In the genomic region with DNA sequence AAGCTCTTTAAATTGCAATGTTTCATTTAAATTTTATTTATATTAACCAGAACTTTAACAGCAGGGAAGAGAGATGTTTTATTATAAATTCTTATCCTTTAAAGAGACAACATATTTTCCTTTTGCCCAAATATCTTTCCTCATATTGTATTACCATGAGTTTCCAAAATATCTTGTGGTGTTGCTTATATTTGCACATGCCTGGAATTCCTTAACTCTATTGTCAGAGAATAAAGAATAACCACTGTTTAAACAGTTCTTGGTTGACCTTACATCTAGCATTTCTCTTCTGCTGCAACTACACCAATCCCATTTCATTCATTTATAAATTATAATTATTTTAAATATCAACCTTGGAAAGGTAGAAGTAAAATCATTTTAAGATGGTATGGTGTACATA, we compare ENCODE assay signal across 17 cellular contexts.
DNase-seq lines count a peak whose midpoint lies in the region; ATAC-seq, FAIRE-seq and TF ChIP-seq lines count a peak whose summit lies in the region.
"Had no signal": no experiment of that assay in that cellular context is flagged by ENCODE, and none has a peak within 500 bp of the region (broad histone marks: within the 10 kb centered on the region; RNA-seq: fewer than 3 reads in every experiment).

No MANE protein-coding gene starts in this region.

- H3K4me1 ChIP-seq in A549 = peaks cover 26% of the 10 kb centered on the region
- H3K4me1 ChIP-seq: esophagus squamous epithelium, pancreas had no signal

- peak; percentile 74 to 96; a peak in 5 of 6 replicates for ATAC-seq in A549
- no peak for ATAC-seq in HG03521 (IDR thresholded peaks at IDR 0.05; ENCODE audit: unreplicated experiment)

- no peak for TF ChIP-seq POLR2A in A549 (IDR thresholded peaks at IDR 0.05; ENCODE audit: low read length)

- TF ChIP-seq EP300 in A549 (IDR thresholded peaks at IDR 0.05) = peak; percentile 33 to 74; a peak in 2 of 5 replicates

- POLR2A ChIA-PET in A549 (lab: Yijun Ruan, JAX) = interaction anchor here (0.6 to 1.9 kb wide), 3 partner anchors 26 to 526 kb away, joined by 4 to 8 read pairs (median 4); no protein-coding TSS in a partner anchor

- peak in 1 of 2 experiments; percentile 55 for TF ChIP-seq RAD21 in A549 (conservative IDR thresholded peaks at IDR 0.05 in 1 of 2, IDR thresholded peaks at IDR 0.05 in 1 of 2)

- CTCF ChIA-PET in A549 (lab: Yijun Ruan, JAX) = interaction anchor here (0.6 to 1.5 kb wide), 2 partner anchors 73 to 235 kb away, joined by 3 to 5 read pairs; no protein-coding TSS in a partner anchor

- FAIRE-seq in A549 (lab: Jason Lieb, UNC) (no peak), frontal cortex (lab: Jason Lieb, UNC) (no peak)
- FAIRE-seq: A204.1, pancreas had no signal

- H3K27ac ChIP-seq in A549 = peak overlapping the region; percentile 86 to 91
- H3K27ac ChIP-seq: esophagus squamous epithelium, pancreas had no signal

- H3K9me3 ChIP-seq in A549 = peaks cover 20% of the 10 kb centered on the region
- H3K9me3 ChIP-seq: esophagus squamous epithelium, pancreas had no signal

- no peak for TF ChIP-seq CTCF in A549 (IDR thresholded peaks at IDR 0.05)

- peak overlapping the region; percentile 6; the same call in 1 of the 3 replicates for H3K4me3 ChIP-seq in A549
- H3K4me3 ChIP-seq: esophagus squamous epithelium, pancreas had no signal

- DNase-seq in A549 (ENCODE audit: low read depth in 1 of 2, low spot score in 1 of 2) (peak; percentile 33 to 61), HCEC 1CT (peak; percentile 78), amniotic epithelial cell (ENCODE audit: low read depth) (peak; percentile 57), foreskin melanocyte (peak; percentile 5), midbrain (lab: John Stamatoyannopoulos, UW) (no peak), DMS153 (lab: John Stamatoyannopoulos, UW) (no peak), frontal cortex (ENCODE audit: low spot score in 2 of 2) (no peak)
- DNase-seq: activated CD8-positive, alpha-beta memory T cell treated with anti-CD3 and anti-CD28 coated beads for 24 hours; activated gamma-delta T cell treated with Interleukin-2 at 50 U/mL for 16 hours; cerebellar nuclear complex; esophagus squamous epithelium; MM.1S; NCI-H2171; NK-92 treated with Interleukin-12 subunit alpha and Interleukin-12 subunit beta, amount 100 ng/mL, for 24 hours; pancreas had no signal

- H3K4me2 ChIP-seq in A549 = peak overlapping the region; percentile 66

TF ChIP-seq in A549, 52 proteins besides CTCF, POLR2A, EP300 and RAD21:
- TF ChIP-seq FOSL2 (IDR thresholded peaks at IDR 0.05) (peak; percentile 40; the same call in 1 of the 2 replicates), FOSL2 (CRISPR knock-in tag; IDR thresholded peaks at IDR 0.05) (peak; percentile 70; the same call in 1 of the 2 replicates), SREBF2 (IDR thresholded peaks at IDR 0.05) (no peak), KDM5A (IDR thresholded peaks at IDR 0.05) (no peak), GATA3 (IDR thresholded peaks at IDR 0.05; ENCODE audit: borderline replicate concordance) (peak; percentile 88; the same call in 1 of the 2 replicates), CEBPB (IDR thresholded peaks at IDR 0.05) (peak; percentile 40 to 77; a peak in 3 of 4 replicates), NPAS2 (CRISPR knock-in tag; IDR thresholded peaks at IDR 0.05; ENCODE audit: borderline replicate concordance) (no peak), RCOR1 (IDR thresholded peaks at IDR 0.05; ENCODE audit: low read depth, low read length) (no peak), ZC3H11A (IDR thresholded peaks at IDR 0.05) (no peak), JUNB (IDR thresholded peaks at IDR 0.05) (peak; percentile 75), SMC3 (IDR thresholded peaks at IDR 0.05) (peak; percentile 38; the same call in 2 of the 3 replicates)
- TF ChIP-seq, protein P1, sequence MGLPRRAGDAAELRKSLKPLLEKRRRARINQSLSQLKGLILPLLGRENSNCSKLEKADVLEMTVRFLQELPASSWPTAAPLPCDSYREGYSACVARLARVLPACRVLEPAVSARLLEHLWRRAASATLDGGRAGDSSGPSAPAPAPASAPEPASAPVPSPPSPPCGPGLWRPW (IDR thresholded peaks at IDR 0.05) = peak; percentile 36; the same call in 1 of the 2 replicates
- TF ChIP-seq, protein P2, sequence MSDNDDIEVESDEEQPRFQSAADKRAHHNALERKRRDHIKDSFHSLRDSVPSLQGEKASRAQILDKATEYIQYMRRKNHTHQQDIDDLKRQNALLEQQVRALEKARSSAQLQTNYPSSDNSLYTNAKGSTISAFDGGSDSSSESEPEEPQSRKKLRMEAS (IDR thresholded peaks at IDR 0.05) = peak; percentile 35; the same call in 1 of the 2 replicates

Comparison
In these comparisons a context has a peak if more than half of its experiments do, and no peak if none do; other contexts are left out.
1. DNase-seq: peak in A549 (2 of 2), HCEC 1CT (single experiment), amniotic epithelial cell (single experiment) and foreskin melanocyte (single experiment); none in midbrain (single experiment), DMS153 (single experiment) and frontal cortex (0 of 2).